ENCODE assay signal across 1 cellular context in the genomic region with DNA sequence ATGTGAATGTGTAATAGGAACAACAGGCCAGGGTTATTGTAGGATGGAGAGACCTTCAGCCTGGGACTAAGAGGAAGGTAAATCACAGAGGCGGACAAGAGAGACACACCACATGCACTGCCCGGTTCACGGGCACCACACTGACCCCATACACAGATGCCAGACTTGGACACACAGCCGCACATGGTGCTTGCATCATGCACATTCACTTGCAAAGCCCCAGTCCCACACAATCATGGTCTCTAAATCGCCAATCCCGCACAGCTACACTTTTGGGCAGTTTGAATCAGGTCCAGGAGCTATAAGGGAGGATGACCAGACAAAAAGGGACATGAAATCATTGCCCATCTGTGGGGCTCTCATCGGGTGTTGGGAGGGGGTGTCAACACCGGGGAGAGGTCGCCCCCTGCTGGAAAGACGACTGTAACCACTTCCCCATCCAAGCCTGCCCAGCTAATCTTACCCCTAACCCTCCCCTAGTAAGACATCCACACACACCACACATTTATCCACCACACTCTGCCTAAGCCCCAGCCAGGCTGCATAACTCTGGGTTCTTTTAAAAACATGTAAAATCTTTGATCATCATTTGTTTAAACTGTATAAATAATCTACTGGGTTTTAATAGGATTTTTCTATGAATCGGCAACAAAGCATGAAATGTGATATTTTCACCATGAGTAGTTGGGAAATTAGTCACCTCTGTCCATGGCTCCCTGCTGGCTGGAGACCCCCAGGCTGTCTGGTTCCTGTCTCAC.
TF ChIP-seq lines count a peak whose summit lies in the region.

No MANE protein-coding gene starts in this region.

TF ChIP-seq in endothelial cell of umbilical vein, 7 proteins besides CTCF, POLR2A, EP300 and RAD21:
- TF ChIP-seq FOS (IDR thresholded peaks at IDR 0.05; ENCODE audit: borderline replicate concordance, insufficient read depth, low read length) (no peak), MYC (IDR thresholded peaks at IDR 0.05; ENCODE audit: low read depth, low read length) (no peak), GATA2 (IDR thresholded peaks at IDR 0.05; ENCODE audit: insufficient read depth, insufficient read length, low read depth, low read length) (no peak), JUN (IDR thresholded peaks at IDR 0.05; ENCODE audit: borderline replicate concordance, insufficient read depth, insufficient read length, low read depth) (no peak), EZH2 (IDR thresholded peaks at IDR 0.05; ENCODE audit: borderline replicate concordance, low read depth, low read length, severe bottlenecking) (no peak), POLR2AphosphoS5 (IDR thresholded peaks at IDR 0.05; ENCODE audit: insufficient read depth, low read depth, low read length) (no peak), MAX (IDR thresholded peaks at IDR 0.05; ENCODE audit: insufficient read depth, insufficient read length) (no peak)
